14 cellular contexts compared by ENCODE assay signal in genomic region chr6:44470746-44471145, GRCh38.
DNase-seq lines count a peak whose midpoint lies in the region; TF ChIP-seq lines count a peak whose summit lies in the region.
"Had no signal": no experiment of that assay in that cellular context is flagged by ENCODE, and none has a peak within 500 bp of the region (broad histone marks: within the 10 kb centered on the region; RNA-seq: fewer than 3 reads in every experiment).

No MANE protein-coding gene starts in this region.

- H2AFZ ChIP-seq in parathyroid adenoma = no peak overlapping the region

- H3K4me2 ChIP-seq in parathyroid adenoma (ENCODE audit: low read length) = peak overlapping the region; percentile 22
- H3K4me2 ChIP-seq: GM23338 had no signal

- H3K27me3 ChIP-seq in parathyroid adenoma (ENCODE audit: control insufficient read depth, insufficient read depth, low read length) = no peaks in the 10 kb centered on the region

- no peak overlapping the region for H3K4me3 ChIP-seq in coronary artery
- no peak overlapping the region for H3K4me3 ChIP-seq in parathyroid adenoma (ENCODE audit: low read depth, low read length)
- H3K4me3 ChIP-seq: GM23338 had no signal

- DNase-seq in activated CD8-positive, alpha-beta memory T cell treated with anti-CD3 and anti-CD28 coated beads, Interleukin-2, amount 50 U/mL, for 48 hours = peak; percentile 30
- no peak for DNase-seq in activated CD8-positive, alpha-beta memory T cell treated with anti-CD3 and anti-CD28 coated beads, Interleukin-2, amount 50 U/mL, for 4 hours
- DNase-seq in coronary artery (ENCODE audit: low spot score) (peak; percentile 11), RWPE1 (ENCODE audit: low spot score) (no peak), NCI-H1105 treated with DMSO at 0.1 percent for 48 hours (lab: John Stamatoyannopoulos, UW) (no peak), hepatic stellate cell (ENCODE audit: low spot score) (no peak)
- DNase-seq: Calu3; CD4-positive, alpha-beta T cell; EL; HCEC 1CT; HFFc6 had no signal

- CTCF ChIA-PET in RWPE1 (lab: Yijun Ruan, JAX) = interaction anchor here (0.7 to 1.4 kb wide), 6 partner anchors 11 to 950 kb away, joined by 3 to 4 read pairs (median 3); no protein-coding TSS in a partner anchor

- no peaks in the 10 kb centered on the region for H3K79me2 ChIP-seq in parathyroid adenoma

- no peaks in the 10 kb centered on the region for H3K9me3 ChIP-seq in parathyroid adenoma (ENCODE audit: control insufficient read depth, low read length)

- H3K9ac ChIP-seq in parathyroid adenoma = no peak overlapping the region

- TF ChIP-seq CTCF in coronary artery (IDR thresholded peaks at IDR 0.05) (no peak), parathyroid adenoma (IDR thresholded peaks at IDR 0.05) (no peak), RWPE1 (conservative IDR thresholded peaks at IDR 0.05; ENCODE audit: low read depth) (no peak)

- POLR2A ChIA-PET in RWPE1 (lab: Yijun Ruan, JAX; ENCODE audit: low non-redundant PET) = no interaction called here

- H3K27ac ChIP-seq in coronary artery (no peak overlapping the region), parathyroid adenoma (peak overlapping the region; percentile 0), RWPE1 (no peak overlapping the region)
- H3K27ac ChIP-seq: HL-60 had no signal

- H3K36me3 ChIP-seq in parathyroid adenoma (ENCODE audit: control insufficient read depth, insufficient read depth, low read length) = no peaks in the 10 kb centered on the region

- peaks cover 10% of the 10 kb centered on the region for H3K4me1 ChIP-seq in parathyroid adenoma

Comparison
In these comparisons a context has a peak if more than half of its experiments do, and no peak if none do; other contexts are left out.
1. DNase-seq: peak in activated CD8-positive, alpha-beta memory T cell treated with anti-CD3 and anti-CD28 coated beads, Interleukin-2, amount 50 U/mL, for 48 hours (single experiment) and coronary artery (single experiment); none in activated CD8-positive, alpha-beta memory T cell treated with anti-CD3 and anti-CD28 coated beads, Interleukin-2, amount 50 U/mL, for 4 hours (single experiment), RWPE1 (single experiment), NCI-H1105 treated with DMSO at 0.1 percent for 48 hours (single experiment) and hepatic stellate cell (single experiment).